Comparison of ENCODE assay signal across 8 cellular contexts in the genomic region with DNA sequence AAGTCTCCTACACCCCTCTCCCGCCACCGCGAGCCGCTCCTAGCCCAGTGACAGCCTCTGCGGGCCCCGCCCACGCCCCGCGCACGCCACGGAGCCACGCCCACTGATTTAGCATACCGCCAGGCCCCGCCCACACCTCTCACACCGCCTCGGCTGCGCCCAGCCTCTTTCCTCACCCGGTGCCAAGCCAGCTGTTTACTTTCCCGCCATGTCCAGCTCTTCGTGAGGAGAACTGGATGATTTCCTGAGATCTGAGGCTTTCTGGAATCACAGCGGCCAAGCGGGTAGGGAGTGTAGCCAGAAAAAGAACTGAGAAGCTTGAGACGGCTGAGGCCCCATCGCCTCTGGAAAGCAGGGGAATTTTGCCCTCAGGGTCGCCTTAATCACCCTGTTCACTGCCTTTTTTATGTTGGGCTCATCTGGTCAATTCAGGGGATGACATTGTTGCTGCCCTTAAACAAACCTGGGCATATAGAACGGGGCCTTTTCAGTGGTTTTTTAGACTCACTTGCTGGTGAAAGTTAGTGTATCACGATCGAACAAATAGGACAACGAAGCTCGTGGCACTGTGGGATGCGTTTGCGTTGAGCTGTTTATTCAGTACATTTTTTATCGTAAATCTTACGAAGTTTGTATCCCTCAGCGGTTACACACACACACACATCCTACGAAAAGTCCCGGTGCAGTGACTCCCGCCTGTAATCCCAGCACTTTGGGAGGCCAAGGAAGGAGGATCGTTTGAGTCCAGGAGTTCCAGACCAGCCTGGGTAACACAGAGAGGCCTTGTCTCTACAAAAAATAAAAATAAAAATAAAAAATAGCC. TPM values are rescaled to one million over a fixed set of nuclear protein-coding genes. Genes with fewer than 3 reads are reported as not detected.
DNase-seq lines count a peak whose midpoint lies in the region; ATAC-seq and TF ChIP-seq lines count a peak whose summit lies in the region.

A gene with protein sequence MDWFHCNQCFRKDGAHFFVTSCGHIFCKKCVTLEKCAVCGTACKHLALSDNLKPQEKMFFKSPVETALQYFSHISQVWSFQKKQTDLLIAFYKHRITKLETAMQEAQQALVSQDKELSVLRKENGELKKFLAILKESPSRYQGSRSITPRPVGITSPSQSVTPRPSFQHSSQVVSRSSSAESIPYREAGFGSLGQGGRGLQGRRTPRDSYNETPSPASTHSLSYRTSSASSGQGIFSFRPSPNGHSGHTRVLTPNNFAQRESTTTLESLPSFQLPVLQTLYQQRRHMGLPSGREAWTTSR (plus strand): TSS at position 165 of the 823 bp plus-strand sequence. CDS start 2,410 bp downstream, outside the sequence.

- H3K27me3 ChIP-seq in effector memory CD4-positive, alpha-beta T cell (replicated peaks; ENCODE audit: control insufficient read depth, insufficient read depth, low read length, poor library complexity, severe bottlenecking): no peaks in the 10 kb centered on the region
- H3K27me3 ChIP-seq in lung (ENCODE audit: control insufficient read depth, insufficient read depth): no peaks in the 10 kb centered on the region

- H3K27ac ChIP-seq in effector memory CD4-positive, alpha-beta T cell (ENCODE audit: insufficient read depth, low read length, poor library complexity, severe bottlenecking): no peak within 1 kb of the TSS
- no peak within 1 kb of the TSS for H3K27ac ChIP-seq in lung (ENCODE audit: low read depth in 1 of 2, low read length in 1 of 2)

- 30 to 32% methylated on average over 39 of the region's 39 CpGs for WGBS in lung, 2 donors

- H3K4me1 ChIP-seq in effector memory CD4-positive, alpha-beta T cell (ENCODE audit: control insufficient read depth, insufficient read depth, low read length, poor library complexity, severe bottlenecking): peaks cover 7% of the 10 kb centered on the region
- H3K4me1 ChIP-seq in lung (ENCODE audit: control insufficient read depth in 2 of 2, insufficient read depth in 2 of 2, low read length in 2 of 2): peaks cover 0 to 3% of the 10 kb centered on the region in 2 donors

- peak; percentile 70 for DNase-seq in EH (ENCODE audit: low read depth)
- peak; percentile 100 for DNase-seq in NCI-H82 treated with DMSO at 0.1 percent for 48 hours (lab: John Stamatoyannopoulos, UW; ENCODE audit: unreplicated experiment)
- DNase-seq in activated CD8-positive, alpha-beta memory T cell treated with anti-CD3 and anti-CD28 coated beads for 24 hours: peak; percentile 90
- peak; percentile 25 to 51 (median 47) for DNase-seq in effector memory CD4-positive, alpha-beta T cell
- DNase-seq in lung (ENCODE audit: low spot score): peak; percentile 93
- peak; percentile 84 to 86 for DNase-seq in stimulated activated CD4-positive, alpha-beta T cell treated with anti-CD3 and anti-CD28 coated beads, Interleukin-4, amount 100 ng/mL, for 4 hours

- ATAC-seq in HG03175 (IDR thresholded peaks at IDR 0.05; ENCODE audit: unreplicated experiment): peak; percentile 76
- peak; percentile 99 for ATAC-seq in lung (ENCODE audit: insufficient read depth, low FRiP score)
- ATAC-seq in HG02970 (IDR thresholded peaks at IDR 0.05; ENCODE audit: low FRiP score, unreplicated experiment): no peak

- no peak for TF ChIP-seq CTCF in lung (IDR thresholded peaks at IDR 0.05; ENCODE audit: control extremely low read depth, extremely low read depth)

- H3K4me3 ChIP-seq in effector memory CD4-positive, alpha-beta T cell (ENCODE audit: insufficient read depth, low read depth, low read length, poor library complexity, severe bottlenecking): no peak within 1 kb of the TSS
- no peak within 1 kb of the TSS for H3K4me3 ChIP-seq in lung

- H3K9me3 ChIP-seq in effector memory CD4-positive, alpha-beta T cell (ENCODE audit: control insufficient read depth, low read length): no peaks in the 10 kb centered on the region
- no peaks in the 10 kb centered on the region for H3K9me3 ChIP-seq in lung (ENCODE audit: control insufficient read depth in 2 of 2, insufficient read depth in 1 of 2, low read length in 1 of 2)

- H3K36me3 ChIP-seq in effector memory CD4-positive, alpha-beta T cell (ENCODE audit: control insufficient read depth, insufficient read depth, low read length): no peaks in the 10 kb centered on the region
- H3K36me3 ChIP-seq in lung (ENCODE audit: control insufficient read depth in 2 of 2, insufficient read depth in 2 of 2, low read length in 2 of 2): no peaks in the 10 kb centered on the region

RNA-seq across cellular contexts. Expression of the gene that starts here (rescaled TPM):
- not detected for total RNA-seq in lung
- polyA plus RNA-seq in lung: under 1 TPM in 1 of 2 donors, not detected in 1; 0.09 TPM

Comparison
In these comparisons a context has a peak if more than half of its experiments do, and no peak if none do; other contexts are left out.
1. Peak in DNase-seq and ATAC-seq in lung; RNA of the gene not detected or under 1 TPM.
2. DNase-seq: peak in every context shown above with its lines; median percentile 100 in NCI-H82 treated with DMSO at 0.1 percent for 48 hours; 93 in lung; 90 in activated CD8-positive, alpha-beta memory T cell treated with anti-CD3 and anti-CD28 coated beads for 24 hours; 85 in stimulated activated CD4-positive, alpha-beta T cell treated with anti-CD3 and anti-CD28 coated beads, Interleukin-4, amount 100 ng/mL, for 4 hours; 70 in EH; 47 in effector memory CD4-positive, alpha-beta T cell.